Comparison of ENCODE assay signal across 8 cellular contexts in the genomic region with DNA sequence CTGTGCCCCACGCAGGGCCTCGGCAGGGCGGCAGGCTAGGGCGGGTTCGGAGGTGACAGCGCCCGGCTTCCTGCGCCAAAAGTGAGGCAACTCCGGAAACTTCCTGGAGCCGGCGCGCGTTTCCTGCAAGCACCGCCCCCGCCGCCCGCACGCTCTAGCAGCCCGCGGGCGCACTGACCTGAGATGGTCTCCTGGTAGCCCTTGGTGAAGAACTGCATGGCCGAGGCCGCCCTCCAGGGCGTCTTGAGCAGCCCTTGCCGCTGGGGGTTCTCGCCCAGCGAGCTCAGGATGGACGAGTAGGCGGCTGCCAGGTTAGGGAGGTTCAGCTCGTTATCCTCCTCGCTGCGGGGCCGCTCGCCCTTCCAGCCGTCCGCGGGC. TPM values are rescaled to one million over a fixed set of nuclear protein-coding genes. Genes with fewer than 3 reads are reported as not detected.
DNase-seq lines count a peak whose midpoint lies in the region; ATAC-seq and TF ChIP-seq lines count a peak whose summit lies in the region.

No MANE protein-coding gene starts in this region.

- intact Hi-C loops in activated CD8-positive, alpha-beta T cell treated with anti-CD3 and anti-CD28 coated beads for 36 hours (cut with micrococcal nuclease): no loop called here
- intact Hi-C loops in mucosa of descending colon (cut with DNase I, micrococcal nuclease): no loop called here

- H3K9me3 Mint-ChIP-seq in activated CD8-positive, alpha-beta T cell treated with anti-CD3 and anti-CD28 coated beads for 36 hours: no peaks in the 10 kb centered on the region
- H3K9me3 Mint-ChIP-seq in effector memory CD8-positive, alpha-beta T cell: no peaks in the 10 kb centered on the region

- peak overlapping the region; percentile 84 for H3K4me3 ChIP-seq in mucosa of descending colon

- H3K4me3 Mint-ChIP-seq in activated CD8-positive, alpha-beta T cell treated with anti-CD3 and anti-CD28 coated beads for 36 hours: peak overlapping the region; percentile 84
- H3K4me3 Mint-ChIP-seq in effector memory CD8-positive, alpha-beta T cell: peak overlapping the region; percentile 83 to 88

- DNase-seq in AG08396 (ENCODE audit: low spot score) (peak; percentile 44), NCI-H510A (lab: John Stamatoyannopoulos, UW) (peak; percentile 53), mucosa of descending colon (peak; percentile 80 to 91 (median 86))
- DNase-seq in activated CD8-positive, alpha-beta T cell treated with anti-CD3 and anti-CD28 coated beads for 36 hours: peak; percentile 89
- peak; percentile 77 to 80 (median 78) for DNase-seq in effector memory CD8-positive, alpha-beta T cell
- DNase-seq in stimulated activated CD8-positive, alpha-beta memory T cell treated with anti-CD3 and anti-CD28 coated beads, Interleukin-4, amount 100 ng/mL, for 4 hours (ENCODE audit: low read depth in 2 of 2, low spot score in 1 of 2): peak; percentile 37 to 61

- no peaks in the 10 kb centered on the region for H3K27me3 Mint-ChIP-seq in activated CD8-positive, alpha-beta T cell treated with anti-CD3 and anti-CD28 coated beads for 36 hours
- H3K27me3 Mint-ChIP-seq in effector memory CD8-positive, alpha-beta T cell: no peaks in the 10 kb centered on the region

- H3K27ac Mint-ChIP-seq in activated CD8-positive, alpha-beta T cell treated with anti-CD3 and anti-CD28 coated beads for 36 hours: peak overlapping the region; percentile 84
- H3K27ac Mint-ChIP-seq in effector memory CD8-positive, alpha-beta T cell: peak overlapping the region; percentile 83 to 90

- peaks cover 25% of the 10 kb centered on the region for H3K4me1 Mint-ChIP-seq in activated CD8-positive, alpha-beta T cell treated with anti-CD3 and anti-CD28 coated beads for 36 hours (ENCODE audit: low read depth)
- peaks cover 11 to 21% of the 10 kb centered on the region in 2 donors for H3K4me1 Mint-ChIP-seq in effector memory CD8-positive, alpha-beta T cell (ENCODE audit: low read depth in 2 of 2)

- CTCF ChIA-PET in activated CD8-positive, alpha-beta T cell treated with anti-CD3 and anti-CD28 coated beads for 36 hours (lab: Charles Lee): interaction anchor here (1.4 to 5.4 kb wide), 7 partner anchors 8 to 143 kb away, joined by 3 to 40 read pairs (median 9); no protein-coding TSS in a partner anchor

- TF ChIP-seq CTCF in activated CD8-positive, alpha-beta T cell treated with anti-CD3 and anti-CD28 coated beads for 36 hours (IDR thresholded peaks at IDR 0.05): no peak
- TF ChIP-seq CTCF in mucosa of descending colon (IDR thresholded peaks at IDR 0.05): no peak

- no peaks in the 10 kb centered on the region for H3K36me3 ChIP-seq in mucosa of descending colon (ENCODE audit: low read depth)

- ATAC-seq in GM18861 (IDR thresholded peaks at IDR 0.05; ENCODE audit: unreplicated experiment) (peak; percentile 40), HG03066 (IDR thresholded peaks at IDR 0.05; ENCODE audit: low read depth, unreplicated experiment) (peak; percentile 53), mucosa of descending colon (peak; percentile 79)
- ATAC-seq in activated CD8-positive, alpha-beta T cell treated with anti-CD3 and anti-CD28 coated beads for 36 hours: peak; percentile 74
- ATAC-seq in effector memory CD8-positive, alpha-beta T cell (replicated peaks): peak; percentile 70

- H3K9me3 ChIP-seq in mucosa of descending colon: no peaks in the 10 kb centered on the region

- peaks cover 5% of the 10 kb centered on the region for H3K4me1 ChIP-seq in mucosa of descending colon (ENCODE audit: low read depth)

- H3K36me3 Mint-ChIP-seq in activated CD8-positive, alpha-beta T cell treated with anti-CD3 and anti-CD28 coated beads for 36 hours (ENCODE audit: low read depth): peaks cover 10% of the 10 kb centered on the region
- H3K36me3 Mint-ChIP-seq in effector memory CD8-positive, alpha-beta T cell (ENCODE audit: insufficient read depth): peaks cover 32% of the 10 kb centered on the region

- POLR2A ChIA-PET in activated CD8-positive, alpha-beta T cell treated with anti-CD3 and anti-CD28 coated beads for 36 hours (lab: Charles Lee): interaction anchor here (1.4 to 3.3 kb wide), 2 partner anchors 20 to 149 kb away, joined by 7 to 22 read pairs; partner anchors contain the start of gene MAPK1IP1L

RNA-seq across cellular contexts. Expression of gene GCH1, which starts 0.5 kb away (rescaled TPM):
- 10 to 100 TPM; 35.4 to 38.1 TPM for total RNA-seq in activated CD8-positive, alpha-beta T cell treated with anti-CD3 and anti-CD28 coated beads for 36 hours
- total RNA-seq in mucosa of descending colon: 10 to 100 TPM; 12.8 to 27.1 (median 19.3) TPM

Comparison
In these comparisons a context has a peak if more than half of its experiments do, and no peak if none do; other contexts are left out.
1. Peak in every context shown above with its lines: DNase-seq, ATAC-seq and H3K4me3 ChIP-seq.